In genomic region chr11:44538375-44539054, GRCh38 we compare ENCODE assay signal across 1 cellular context.
TF ChIP-seq lines count a peak whose summit lies in the region.

No MANE protein-coding gene starts in this region.

TF ChIP-seq in H1, 55 proteins besides CTCF, POLR2A, EP300 and RAD21 (continued from another document):
- TF ChIP-seq MAX (IDR thresholded peaks at IDR 0.05), result peak; percentile 52; the same call in 1 of the 2 replicates
